Comparison of ENCODE assay signal across 23 cellular contexts in genomic region chr13:66180806-66181205, GRCh38.
DNase-seq lines count a peak whose midpoint lies in the region; ATAC-seq, FAIRE-seq and TF ChIP-seq lines count a peak whose summit lies in the region.
"Had no signal": no experiment of that assay in that cellular context is flagged by ENCODE, and none has a peak within 500 bp of the region (broad histone marks: within the 10 kb centered on the region; RNA-seq: fewer than 3 reads in every experiment).

No MANE protein-coding gene starts in this region.

- no peak overlapping the region for H3K27ac ChIP-seq in psoas muscle
- H3K27ac ChIP-seq in mesendoderm (ENCODE audit: low read depth, low read length) = no peak overlapping the region
- H3K27ac ChIP-seq in neuronal stem cell (replicated peaks; ENCODE audit: low read length) = no peak overlapping the region
- H3K27ac ChIP-seq: BLaER1 treated with 17β-estradiol and CSF1 and Interleukin-3, amounts not matched to agents 10 nM and 100 nM; GM23248 had no signal

- H3K27me3 ChIP-seq in MG63 (no peaks in the 10 kb centered on the region), psoas muscle (ENCODE audit: insufficient read depth in 3 of 3, low read length in 2 of 3) (no peaks in the 10 kb centered on the region), mesendoderm (ENCODE audit: insufficient read depth, low read length, poor library complexity) (no peaks in the 10 kb centered on the region), neuronal stem cell (ENCODE audit: control insufficient read depth in 3 of 3, insufficient read depth in 3 of 3, low read depth in 1 of 3, low read length in 3 of 3) (no peaks in the 10 kb centered on the region)
- H3K27me3 ChIP-seq: BLaER1 treated with 17β-estradiol and CSF1 and Interleukin-3, amounts not matched to agents 10 nM and 100 nM had no signal

- no peak for FAIRE-seq in H54 (lab: Jason Lieb, UNC)
- FAIRE-seq: GM12891 had no signal

- H3K4ac ChIP-seq in mesendoderm (ENCODE audit: low read depth, low read length) (no peak overlapping the region), neuronal stem cell (ENCODE audit: low read length) (no peak overlapping the region)

- no peak overlapping the region for H2AFZ ChIP-seq in neuronal stem cell (ENCODE audit: low read length)
- H2AFZ ChIP-seq: GM23248 had no signal

- H3K9me3 ChIP-seq in MG63 (no peaks in the 10 kb centered on the region), psoas muscle (no peaks in the 10 kb centered on the region), neuronal stem cell (replicated peaks in 1 of 2; ENCODE audit: control insufficient read depth in 2 of 2, insufficient read depth in 1 of 2, low read depth in 1 of 2, low read length in 2 of 2) (no peaks in the 10 kb centered on the region)
- H3K9me3 ChIP-seq: BLaER1 treated with 17β-estradiol and CSF1 and Interleukin-3, amounts not matched to agents 10 nM and 100 nM; Caco-2 had no signal

- TF ChIP-seq CTCF in choroid plexus epithelial cell (conservative IDR thresholded peaks at IDR 0.05; ENCODE audit: low read depth, low read length) = no peak
- no peak for TF ChIP-seq CTCF in fibroblast of villous mesenchyme (IDR thresholded peaks at IDR 0.05; ENCODE audit: insufficient read depth, low read depth, low read length)
- TF ChIP-seq CTCF in psoas muscle (IDR thresholded peaks at IDR 0.05) = no peak

- peak in 3 of 4 donors; percentile 43 to 60 (median 46) for ATAC-seq in psoas muscle
- ATAC-seq: Panc1 had no signal

- DNase-seq in MG63 (peak; percentile 57), choroid plexus epithelial cell (ENCODE audit: low read depth) (peak; percentile 9), fibroblast of villous mesenchyme (ENCODE audit: low read depth) (peak; percentile 2), psoas muscle (no peak), mesendoderm (no peak), H54 (ENCODE audit: insufficient read length, low spot score) (no peak), neuronal stem cell (ENCODE audit: low spot score) (no peak)
- DNase-seq: 8988T; Caco-2; CD4-positive, alpha-beta memory T cell; DMS153; GM23248; HCEC 1CT; KBM-7; NCI-H1092; NCI-H1436 treated with DMSO at 0.1 percent for 48 hours; NCI-H1930; NCI-H2227 treated with DMSO at 0.1 percent for 48 hours; NCI-H774; NK-92 treated with Interleukin-12 subunit alpha and Interleukin-12 subunit beta, amount 100 ng/mL, for 24 hours had no signal

- H3K4me3 ChIP-seq in MG63 (no peak overlapping the region), choroid plexus epithelial cell (ENCODE audit: low read depth, low read length) (no peak overlapping the region), fibroblast of villous mesenchyme (ENCODE audit: low read depth, low read length) (no peak overlapping the region), psoas muscle (no peak overlapping the region), mesendoderm (ENCODE audit: low read length) (no peak overlapping the region), neuronal stem cell (ENCODE audit: low read length in 2 of 2) (no peak overlapping the region)
- H3K4me3 ChIP-seq: BLaER1 treated with 17β-estradiol and CSF1 and Interleukin-3, amounts not matched to agents 10 nM and 100 nM; GM23248 had no signal

- H3K14ac ChIP-seq in neuronal stem cell (ENCODE audit: low read length) = no peak overlapping the region

- H4K8ac ChIP-seq in mesendoderm (ENCODE audit: low read depth, low read length) (no peak overlapping the region), neuronal stem cell (ENCODE audit: low read depth, low read length) (no peak overlapping the region)

- intact Hi-C loops in psoas muscle (cut with DNase I) = no loop called here

- H3K79me2 ChIP-seq in mesendoderm (ENCODE audit: control insufficient read depth, insufficient read depth, low read length) = no peaks in the 10 kb centered on the region

- 54 to 81% (median 70%) methylated on average over 2 of the region's 2 CpGs for WGBS in psoas muscle, 3 donors
- WGBS in mesendoderm (ENCODE audit: extremely low coverage, insufficient coverage, low lambda C conversion rate) = no CpG with 5 or more reads among the region's 2 CpGs
- no CpG with 5 or more reads among the region's 2 CpGs for WGBS in neuronal stem cell (ENCODE audit: extremely low coverage in 2 of 2, insufficient read length in 2 of 2, insufficient replicate concordance in 1 of 2), 2 donors

- no peak overlapping the region for H4K5ac ChIP-seq in mesendoderm (ENCODE audit: low read length)

- no peak overlapping the region for H2AK5ac ChIP-seq in mesendoderm (ENCODE audit: low read length)
- no peak overlapping the region for H2AK5ac ChIP-seq in neuronal stem cell (ENCODE audit: low read depth, low read length)

- H3K9ac ChIP-seq in mesendoderm (ENCODE audit: low read length) (no peak overlapping the region), neuronal stem cell (ENCODE audit: low read depth, low read length, poor library complexity) (no peak overlapping the region)
- H3K9ac ChIP-seq: BLaER1 treated with 17β-estradiol and CSF1 and Interleukin-3, amounts not matched to agents 10 nM and 100 nM; GM23248 had no signal

- H3K18ac ChIP-seq in mesendoderm (ENCODE audit: low read length) = no peak overlapping the region
- H3K18ac ChIP-seq in neuronal stem cell (ENCODE audit: low read length) = no peak overlapping the region

- H3K79me1 ChIP-seq in mesendoderm (ENCODE audit: low read length) = no peaks in the 10 kb centered on the region
- H3K79me1 ChIP-seq in neuronal stem cell (ENCODE audit: low read depth, low read length) = no peaks in the 10 kb centered on the region

- H3K56ac ChIP-seq in mesendoderm (ENCODE audit: low read length) = no peak overlapping the region

- H3K4me2 ChIP-seq in mesendoderm (ENCODE audit: low read length) = no peak overlapping the region
- no peak overlapping the region for H3K4me2 ChIP-seq in neuronal stem cell (ENCODE audit: insufficient read depth, low read length, poor library complexity, severe bottlenecking)
- H3K4me2 ChIP-seq: BLaER1 treated with 17β-estradiol and CSF1 and Interleukin-3, amounts not matched to agents 10 nM and 100 nM had no signal

- TF ChIP-seq POLR2A in H54 (IDR thresholded peaks at IDR 0.05; ENCODE audit: low read depth, low read length) = no peak

- H2BK120ac ChIP-seq in mesendoderm (ENCODE audit: low read depth, low read length) (no peak overlapping the region), neuronal stem cell (ENCODE audit: low read depth, low read length) (no peak overlapping the region)

- no peak overlapping the region for H2BK12ac ChIP-seq in neuronal stem cell (ENCODE audit: low read length)

- no peaks in the 10 kb centered on the region for H3K4me1 ChIP-seq in psoas muscle
- no peaks in the 10 kb centered on the region for H3K4me1 ChIP-seq in mesendoderm (ENCODE audit: control insufficient read depth, low read depth, low read length)
- H3K4me1 ChIP-seq in neuronal stem cell (ENCODE audit: control insufficient read depth in 2 of 2, insufficient read depth in 1 of 2, low read depth in 1 of 2, low read length in 2 of 2) = no peaks in the 10 kb centered on the region
- H3K4me1 ChIP-seq: BLaER1 treated with 17β-estradiol and CSF1 and Interleukin-3, amounts not matched to agents 10 nM and 100 nM; Caco-2 had no signal

- no peak overlapping the region for H4K91ac ChIP-seq in neuronal stem cell (ENCODE audit: low read depth, low read length, poor library complexity)

- H2BK5ac ChIP-seq in mesendoderm (ENCODE audit: low read length) (no peak overlapping the region), neuronal stem cell (ENCODE audit: low read length) (no peak overlapping the region)

- H3K36me3 ChIP-seq in MG63 (no peaks in the 10 kb centered on the region), psoas muscle (ENCODE audit: insufficient read depth in 1 of 2, low read depth in 1 of 2) (no peaks in the 10 kb centered on the region), mesendoderm (ENCODE audit: control insufficient read depth, insufficient read depth, low read length) (no peaks in the 10 kb centered on the region), neuronal stem cell (replicated peaks in 1 of 2; ENCODE audit: control insufficient read depth in 2 of 2, insufficient read depth in 2 of 2, low read length in 2 of 2) (no peaks in the 10 kb centered on the region)
- H3K36me3 ChIP-seq: BLaER1 treated with 17β-estradiol and CSF1 and Interleukin-3, amounts not matched to agents 10 nM and 100 nM had no signal

- H2BK15ac ChIP-seq in mesendoderm (replicated peaks; ENCODE audit: low read depth) = no peak overlapping the region
- H2BK15ac ChIP-seq in neuronal stem cell (ENCODE audit: low read length) = no peak overlapping the region

- H3K23ac ChIP-seq in mesendoderm (ENCODE audit: low read length) (no peak overlapping the region), neuronal stem cell (ENCODE audit: low read depth, low read length, poor library complexity) (no peak overlapping the region)

Comparison
In these comparisons a context has a peak if more than half of its experiments do, and no peak if none do; other contexts are left out.
1. DNase-seq: peak in MG63 (single experiment), choroid plexus epithelial cell (single experiment) and fibroblast of villous mesenchyme (single experiment); none in psoas muscle (0 of 2), mesendoderm (single experiment), H54 (single experiment) and neuronal stem cell (single experiment).